27 cellular contexts compared by ENCODE assay signal in genomic region chr9:34566191-34566849, GRCh38. TPM values are rescaled to one million over a fixed set of nuclear protein-coding genes. Genes with fewer than 3 reads are reported as not detected.
"Had no signal": no experiment of that assay in that cellular context is flagged by ENCODE, and none has a peak within 500 bp of the region (broad histone marks: within the 10 kb centered on the region; RNA-seq: fewer than 3 reads in every experiment).

No MANE protein-coding gene starts in this region.

- H3K36me3 ChIP-seq: ascending aorta, brain microvascular endothelial cell, esophagus muscularis mucosa, heart right ventricle, ovary, sigmoid colon, thoracic aorta had no signal

- H3K27me3 ChIP-seq: ascending aorta, ovary had no signal

- H3K36me3 Mint-ChIP-seq: activated naive CD4-positive, alpha-beta T cell treated with anti-CD3 and anti-CD28 coated beads, Interleukin-2, amount 10 ng/mL, durations not matched to agents 7 days and 5 days; activated naive CD8-positive, alpha-beta T cell treated with anti-CD3 and anti-CD28 coated beads, Interleukin-2, amount 10 ng/mL, durations not matched to agents 7 days and 5 days; naive thymus-derived CD4-positive, alpha-beta T cell; stimulated activated effector memory CD8-positive, alpha-beta T cell treated with anti-CD3 and anti-CD28 coated beads, Interleukin-12 subunit alpha, Interleukin-12 subunit beta, amount 100 ng/mL, for 72 hours; WTC11 had no signal

- H3K4me3 Mint-ChIP-seq: activated CD4-positive, alpha-beta memory T cell treated with anti-CD3 and anti-CD28 coated beads, Interleukin-2, amount 10 ng/mL, durations not matched to agents 7 days and 5 days; activated CD4-positive, alpha-beta T cell treated with anti-CD3 and anti-CD28 coated beads, Interleukin-2, amount 10 ng/mL, durations not matched to agents 7 days and 5 days; activated naive CD4-positive, alpha-beta T cell treated with anti-CD3 and anti-CD28 coated beads, Interleukin-2, amount 10 ng/mL, durations not matched to agents 7 days and 5 days; activated naive CD8-positive, alpha-beta T cell treated with anti-CD3 and anti-CD28 coated beads, Interleukin-2, amount 10 ng/mL, durations not matched to agents 7 days and 5 days; activated T-cell treated with anti-CD3 and anti-CD28 coated beads, Interleukin-2, amount 50 U/mL, for 24 hours; mesothelial cell of epicardium; naive thymus-derived CD4-positive, alpha-beta T cell; stimulated activated effector memory CD8-positive, alpha-beta T cell treated with anti-CD3 and anti-CD28 coated beads, Interleukin-12 subunit alpha, Interleukin-12 subunit beta, amount 100 ng/mL, for 72 hours; stimulated activated naive CD8-positive, alpha-beta T cell treated with anti-CD3 and anti-CD28 coated beads, Interleukin-15, Interleukin-2, amounts not matched to agents 100 ng/mL and 50 ng/mL, for 24 hours; WTC11 had no signal

- H3K9me3 ChIP-seq: ascending aorta, esophagus muscularis mucosa, ovary, thoracic aorta had no signal

- ATAC-seq: foreskin keratinocyte; heart right ventricle; naive thymus-derived CD4-positive, alpha-beta T cell; stimulated activated effector memory CD8-positive, alpha-beta T cell treated with anti-CD3 and anti-CD28 coated beads, Interleukin-12 subunit alpha, Interleukin-12 subunit beta, amount 100 ng/mL, for 72 hours; WTC11 had no signal

- DNase-seq: activated CD4-positive, alpha-beta memory T cell treated with anti-CD3 and anti-CD28 coated beads, Interleukin-2, amount 10 ng/mL, durations not matched to agents 7 days and 5 days; activated CD4-positive, alpha-beta T cell treated with anti-CD3 and anti-CD28 coated beads for 1 hour; activated CD4-positive, alpha-beta T cell treated with anti-CD3 and anti-CD28 coated beads, Interleukin-2, amount 10 ng/mL, durations not matched to agents 7 days and 5 days; activated CD8-positive, alpha-beta memory T cell treated with anti-CD3 and anti-CD28 coated beads, Interleukin-2, amount 50 U/mL, for 48 hours; activated gamma-delta T cell; activated naive CD4-positive, alpha-beta T cell treated with anti-CD3 and anti-CD28 coated beads, Interleukin-2, amount 10 ng/mL, durations not matched to agents 7 days and 5 days; activated naive CD8-positive, alpha-beta T cell treated with anti-CD3 and anti-CD28 coated beads, Interleukin-2, amount 10 ng/mL, durations not matched to agents 7 days and 5 days; activated T-cell treated with anti-CD3 and anti-CD28 coated beads, Interleukin-2, amount 50 U/mL, for 24 hours; brain microvascular endothelial cell; foreskin keratinocyte; heart right ventricle; naive thymus-derived CD4-positive, alpha-beta T cell; ovary; sigmoid colon; small intestine; stimulated activated CD4-positive, alpha-beta T cell treated with anti-CD3 and anti-CD28 coated beads, Interleukin-4, amount 100 ng/mL, for 24 hours; T-helper 2 cell; trophoblast cell had no signal

- H3K9me3 Mint-ChIP-seq: activated CD4-positive, alpha-beta memory T cell treated with anti-CD3 and anti-CD28 coated beads, Interleukin-2, amount 10 ng/mL, durations not matched to agents 7 days and 5 days; activated CD4-positive, alpha-beta T cell treated with anti-CD3 and anti-CD28 coated beads, Interleukin-2, amount 10 ng/mL, durations not matched to agents 7 days and 5 days; activated naive CD4-positive, alpha-beta T cell treated with anti-CD3 and anti-CD28 coated beads, Interleukin-2, amount 10 ng/mL, durations not matched to agents 7 days and 5 days; activated naive CD8-positive, alpha-beta T cell treated with anti-CD3 and anti-CD28 coated beads, Interleukin-2, amount 10 ng/mL, durations not matched to agents 7 days and 5 days; activated T-cell treated with anti-CD3 and anti-CD28 coated beads, Interleukin-2, amount 50 U/mL, for 24 hours; stimulated activated effector memory CD8-positive, alpha-beta T cell treated with anti-CD3 and anti-CD28 coated beads, Interleukin-12 subunit alpha, Interleukin-12 subunit beta, amount 100 ng/mL, for 72 hours; stimulated activated naive CD8-positive, alpha-beta T cell treated with anti-CD3 and anti-CD28 coated beads, Interleukin-15, Interleukin-2, amounts not matched to agents 100 ng/mL and 50 ng/mL, for 24 hours; WTC11 had no signal

- H3K27ac Mint-ChIP-seq: activated CD4-positive, alpha-beta memory T cell treated with anti-CD3 and anti-CD28 coated beads, Interleukin-2, amount 10 ng/mL, durations not matched to agents 7 days and 5 days; activated CD4-positive, alpha-beta T cell treated with anti-CD3 and anti-CD28 coated beads, Interleukin-2, amount 10 ng/mL, durations not matched to agents 7 days and 5 days; activated naive CD4-positive, alpha-beta T cell treated with anti-CD3 and anti-CD28 coated beads, Interleukin-2, amount 10 ng/mL, durations not matched to agents 7 days and 5 days; activated naive CD8-positive, alpha-beta T cell treated with anti-CD3 and anti-CD28 coated beads, Interleukin-2, amount 10 ng/mL, durations not matched to agents 7 days and 5 days; activated T-cell treated with anti-CD3 and anti-CD28 coated beads, Interleukin-2, amount 50 U/mL, for 24 hours; mesothelial cell of epicardium; naive thymus-derived CD4-positive, alpha-beta T cell; progenitor cell of endocrine pancreas; stimulated activated effector memory CD8-positive, alpha-beta T cell treated with anti-CD3 and anti-CD28 coated beads, Interleukin-12 subunit alpha, Interleukin-12 subunit beta, amount 100 ng/mL, for 72 hours; stimulated activated naive CD8-positive, alpha-beta T cell treated with anti-CD3 and anti-CD28 coated beads, Interleukin-15, Interleukin-2, amounts not matched to agents 100 ng/mL and 50 ng/mL, for 24 hours; WTC11 had no signal

- H3K27ac ChIP-seq: ascending aorta, brain microvascular endothelial cell, esophagus muscularis mucosa, foreskin keratinocyte, heart right ventricle, ovary, sigmoid colon, thoracic aorta had no signal

- H3K4me1 Mint-ChIP-seq: activated CD4-positive, alpha-beta memory T cell treated with anti-CD3 and anti-CD28 coated beads, Interleukin-2, amount 10 ng/mL, durations not matched to agents 7 days and 5 days; activated CD4-positive, alpha-beta T cell treated with anti-CD3 and anti-CD28 coated beads, Interleukin-2, amount 10 ng/mL, durations not matched to agents 7 days and 5 days; activated naive CD4-positive, alpha-beta T cell treated with anti-CD3 and anti-CD28 coated beads, Interleukin-2, amount 10 ng/mL, durations not matched to agents 7 days and 5 days; activated naive CD8-positive, alpha-beta T cell treated with anti-CD3 and anti-CD28 coated beads, Interleukin-2, amount 10 ng/mL, durations not matched to agents 7 days and 5 days; naive thymus-derived CD4-positive, alpha-beta T cell; stimulated activated effector memory CD8-positive, alpha-beta T cell treated with anti-CD3 and anti-CD28 coated beads, Interleukin-12 subunit alpha, Interleukin-12 subunit beta, amount 100 ng/mL, for 72 hours had no signal

- H3K4me1 ChIP-seq: ascending aorta, foreskin keratinocyte had no signal

- H3K4me3 ChIP-seq: ascending aorta, esophagus muscularis mucosa, heart right ventricle, ovary, sigmoid colon, thoracic aorta had no signal

RNA-seq across cellular contexts. Expression of gene CNTFR, which starts 23.2 kb away (rescaled TPM):
- total RNA-seq: activated CD4-positive, alpha-beta memory T cell treated with anti-CD3 and anti-CD28 coated beads, Interleukin-2, amount 10 ng/mL, durations not matched to agents 7 days and 5 days; activated CD4-positive, alpha-beta T cell treated with anti-CD3 and anti-CD28 coated beads, Interleukin-2, amount 10 ng/mL, durations not matched to agents 7 days and 5 days; activated naive CD8-positive, alpha-beta T cell treated with anti-CD3 and anti-CD28 coated beads, Interleukin-2, amount 10 ng/mL, durations not matched to agents 7 days and 5 days; foreskin keratinocyte; naive thymus-derived CD4-positive, alpha-beta T cell; renal cortical epithelial cell had no signal
- polyA plus RNA-seq: foreskin keratinocyte; naive thymus-derived CD4-positive, alpha-beta T cell had no signal

RNA-seq across cellular contexts. Expression of gene ENHO, which starts 43.5 kb away (rescaled TPM):
- total RNA-seq: activated CD4-positive, alpha-beta memory T cell treated with anti-CD3 and anti-CD28 coated beads, Interleukin-2, amount 10 ng/mL, durations not matched to agents 7 days and 5 days; activated CD4-positive, alpha-beta T cell treated with anti-CD3 and anti-CD28 coated beads, Interleukin-2, amount 10 ng/mL, durations not matched to agents 7 days and 5 days; activated naive CD8-positive, alpha-beta T cell treated with anti-CD3 and anti-CD28 coated beads, Interleukin-2, amount 10 ng/mL, durations not matched to agents 7 days and 5 days; ascending aorta; foreskin keratinocyte; thoracic aorta had no signal
